ENCODE assay signal across 8 cellular contexts in the genomic region with DNA sequence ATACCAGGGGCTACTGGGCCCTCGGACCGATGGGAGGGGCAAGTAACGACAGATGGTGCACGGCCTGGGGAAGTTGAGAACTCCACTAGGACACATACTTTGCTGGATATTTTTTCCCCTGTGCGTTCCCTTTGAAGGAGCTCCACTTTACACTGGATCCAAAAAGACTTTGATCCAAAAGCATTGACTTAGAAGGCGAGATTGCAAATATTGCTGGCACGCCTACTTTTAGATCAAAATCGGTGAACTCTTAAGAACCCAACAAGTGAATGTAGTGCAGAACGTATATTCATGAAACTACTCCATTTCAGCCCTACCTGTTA. TPM values are rescaled to one million over a fixed set of nuclear protein-coding genes. Genes with fewer than 3 reads are reported as not detected.
A peak's percentile ranks its signal among the peaks of the same experiment; 100 is the strongest.
DNase-seq lines count a peak whose midpoint lies in the region; ATAC-seq, FAIRE-seq and TF ChIP-seq lines count a peak whose summit lies in the region.

No MANE protein-coding gene starts in this region.

- TF ChIP-seq POLR2A in GM12878 (IDR thresholded peaks at IDR 0.05; ENCODE audit: low read depth, low read length), result no peak

- no peaks in the 10 kb centered on the region for H3K27me3 ChIP-seq in GM12878 (replicated peaks in 1 of 2; ENCODE audit: control insufficient read depth in 2 of 2, insufficient read depth in 2 of 2, low read length in 1 of 2)
- H3K27me3 ChIP-seq in mononuclear cell (ENCODE audit: insufficient read depth, low read length), result no peaks in the 10 kb centered on the region

- H2AFZ ChIP-seq in GM12878 (ENCODE audit: control insufficient read depth, low read depth, low read length), result peak overlapping the region; percentile 73

- H4K20me1 ChIP-seq in GM12878 (ENCODE audit: control insufficient read depth, insufficient read depth), result no peaks in the 10 kb centered on the region

- CTCF ChIA-PET in GM12878 (lab: Yijun Ruan, JAX), result no interaction called here

- ATAC-seq in GM12878 (no peak), HG03135 (IDR thresholded peaks at IDR 0.05; ENCODE audit: unreplicated experiment) (no peak)

- peak overlapping the region; percentile 77 for H3K4me2 ChIP-seq in GM12878 (ENCODE audit: control insufficient read depth, insufficient read depth)

- BruUV-seq in GM12878 (replicated peaks; lab: Mats Ljungman, UMichigan), result no TSS peak

- H3K36me3 ChIP-seq in GM12878 (ENCODE audit: control insufficient read depth in 2 of 2, insufficient read depth in 2 of 2, low read length in 1 of 2), result no peaks in the 10 kb centered on the region

- in situ Hi-C loops in GM12878 (cut with MboI), result no loop called here

- H3K9me3 ChIP-seq in GM12878 (replicated peaks; ENCODE audit: control insufficient read depth, insufficient read depth, low read length) (peaks cover 4% of the 10 kb centered on the region; the same call in 2 of the 3 replicates), mononuclear cell (ENCODE audit: low read depth, low read length) (no peaks in the 10 kb centered on the region)

- 26% methylated on average over 9 of the region's 9 CpGs for WGBS in GM12878 (ENCODE audit: insufficient coverage, insufficient replicate concordance, low lambda C conversion rate, missing lambda C conversion rate)

- SMC1A ChIA-PET in GM12878 (lab: Charles Lee; ENCODE audit: uncharacterized antibody, unreplicated experiment), result no interaction called here

- no peak for TF ChIP-seq RAD21 in GM12878 (IDR thresholded peaks at IDR 0.05; ENCODE audit: insufficient read depth, low read depth, low read length)

- RAD21 ChIA-PET in GM12878 (lab: Charles Lee; ENCODE audit: unreplicated experiment), result no interaction called here

- FAIRE-seq in GM12878 (lab: Jason Lieb, UNC), result no peak

- no peak for DNase-seq in AG09309 (ENCODE audit: low read depth)
- no peak for DNase-seq in HFF-Myc (ENCODE audit: extremely low read depth, low read depth)
- DNase-seq in GM12878 (ENCODE audit: low read depth, low spot score), result no peak
- DNase-seq in mucosa of gallbladder (ENCODE audit: low spot score), result no peak
- no peak for DNase-seq in NCI-H446 treated with DMSO at 0.1 percent for 48 hours (lab: John Stamatoyannopoulos, UW)
- no peak for DNase-seq in T-helper 9 cell

- TF ChIP-seq EP300 in GM12878 (IDR thresholded peaks at IDR 0.05; ENCODE audit: borderline replicate concordance in 1 of 2, control insufficient read depth in 1 of 2, low read depth in 2 of 2, low read length in 2 of 2), result no peak

- H3K27ac ChIP-seq in GM12878 (ENCODE audit: control insufficient read depth, insufficient read depth), result peak overlapping the region; percentile 89; the same call in 1 of the 2 replicates

- peaks cover 25% of the 10 kb centered on the region for H3K79me2 ChIP-seq in GM12878 (ENCODE audit: control insufficient read depth, insufficient read depth, low read length)

- POLR2A ChIA-PET in GM12878 (lab: Charles Lee), result no interaction called here

- TF ChIP-seq CTCF in AG09309 (IDR thresholded peaks at IDR 0.05; ENCODE audit: control insufficient read depth, insufficient read depth, low read depth, low read length, missing control alignments) (no peak), HFF-Myc (IDR thresholded peaks at IDR 0.05; ENCODE audit: low read depth, low read length, missing control alignments) (no peak), GM12878 (IDR thresholded peaks at IDR 0.05 in 2 of 3, conservative IDR thresholded peaks at IDR 0.05 in 1 of 3; ENCODE audit: control insufficient read depth in 2 of 3, extremely low read depth in 1 of 3, insufficient read depth in 1 of 3, low read depth in 3 of 3, low read length in 3 of 3) (no peak)

- H3K4me3 ChIP-seq in AG09309 (ENCODE audit: control insufficient read depth, low read depth, low read length) (peak overlapping the region; percentile 98), HFF-Myc (replicated peaks; ENCODE audit: low read depth, low read length) (peak overlapping the region; percentile 81), GM12878 (peak overlapping the region; percentile 82), mononuclear cell (ENCODE audit: low read length) (peak overlapping the region; percentile 79)

- peak overlapping the region; percentile 95 for H3K9ac ChIP-seq in GM12878 (ENCODE audit: control insufficient read depth, insufficient read depth, low read length)

- H3K4me1 ChIP-seq in GM12878 (ENCODE audit: control insufficient read depth, insufficient read depth, low read length), result peaks cover 12% of the 10 kb centered on the region
- peaks cover 27% of the 10 kb centered on the region for H3K4me1 ChIP-seq in mononuclear cell (ENCODE audit: insufficient read depth, low read length)

- intact Hi-C loops in GM12878 (cut with micrococcal nuclease; ENCODE audit: unreplicated experiment), result loop anchor here (10.0 kb wide), 1 partner anchor 382 kb away; the partner anchor contains the start of gene SEM1

TF ChIP-seq in GM12878, 131 proteins besides CTCF, POLR2A, EP300 and RAD21 (continues in another document):
- TF ChIP-seq, protein P1, sequence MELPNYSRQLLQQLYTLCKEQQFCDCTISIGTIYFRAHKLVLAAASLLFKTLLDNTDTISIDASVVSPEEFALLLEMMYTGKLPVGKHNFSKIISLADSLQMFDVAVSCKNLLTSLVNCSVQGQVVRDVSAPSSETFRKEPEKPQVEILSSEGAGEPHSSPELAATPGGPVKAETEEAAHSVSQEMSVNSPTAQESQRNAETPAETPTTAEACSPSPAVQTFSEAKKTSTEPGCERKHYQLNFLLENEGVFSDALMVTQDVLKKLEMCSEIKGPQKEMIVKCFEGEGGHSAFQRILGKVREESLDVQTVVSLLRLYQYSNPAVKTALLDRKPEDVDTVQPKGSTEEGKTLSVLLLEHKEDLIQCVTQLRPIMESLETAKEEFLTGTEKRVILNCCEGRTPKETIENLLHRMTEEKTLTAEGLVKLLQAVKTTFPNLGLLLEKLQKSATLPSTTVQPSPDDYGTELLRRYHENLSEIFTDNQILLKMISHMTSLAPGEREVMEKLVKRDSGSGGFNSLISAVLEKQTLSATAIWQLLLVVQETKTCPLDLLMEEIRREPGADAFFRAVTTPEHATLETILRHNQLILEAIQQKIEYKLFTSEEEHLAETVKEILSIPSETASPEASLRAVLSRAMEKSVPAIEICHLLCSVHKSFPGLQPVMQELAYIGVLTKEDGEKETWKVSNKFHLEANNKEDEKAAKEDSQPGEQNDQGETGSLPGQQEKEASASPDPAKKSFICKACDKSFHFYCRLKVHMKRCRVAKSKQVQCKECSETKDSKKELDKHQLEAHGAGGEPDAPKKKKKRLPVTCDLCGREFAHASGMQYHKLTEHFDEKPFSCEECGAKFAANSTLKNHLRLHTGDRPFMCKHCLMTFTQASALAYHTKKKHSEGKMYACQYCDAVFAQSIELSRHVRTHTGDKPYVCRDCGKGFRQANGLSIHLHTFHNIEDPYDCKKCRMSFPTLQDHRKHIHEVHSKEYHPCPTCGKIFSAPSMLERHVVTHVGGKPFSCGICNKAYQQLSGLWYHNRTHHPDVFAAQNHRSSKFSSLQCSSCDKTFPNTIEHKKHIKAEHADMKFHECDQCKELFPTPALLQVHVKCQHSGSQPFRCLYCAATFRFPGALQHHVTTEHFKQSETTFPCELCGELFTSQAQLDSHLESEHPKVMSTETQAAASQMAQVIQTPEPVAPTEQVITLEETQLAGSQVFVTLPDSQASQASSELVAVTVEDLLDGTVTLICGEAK (IDR thresholded peaks at IDR 0.05; ENCODE audit: borderline replicate concordance), result peak; percentile 36; the same call in 1 of the 2 replicates
- no peak for TF ChIP-seq NR2C2 (IDR thresholded peaks at IDR 0.05; ENCODE audit: borderline replicate concordance, control insufficient read depth, insufficient read length, low read depth)
- peak; percentile 26; the same call in 1 of the 2 replicates for TF ChIP-seq MLLT1 (IDR thresholded peaks at IDR 0.05)
- no peak for TF ChIP-seq TCF3 (IDR thresholded peaks at IDR 0.05; ENCODE audit: borderline replicate concordance, insufficient read depth, low read depth, low read length)
- no peak for TF ChIP-seq SMC3 (IDR thresholded peaks at IDR 0.05; ENCODE audit: borderline replicate concordance, low read length)

RNA-seq across cellular contexts. Expression of gene SLC25A13, which starts 0.4 kb away (rescaled TPM):
- total RNA-seq in GM12878 (2013; cell fraction: nucleolus; rRNA removed), result 80.1 and 81.8 TPM in 2 replicates
- total RNA-seq in GM12878 (2014; rRNA removed) (18.6 and 19.1 TPM in 2 replicates), GM12878 (2014; rRNA removed; fragmentation: Illumina TruSeq; extraction: Trizol) (21.2 and 23.0 TPM in 2 replicates), GM12878 (2021) (22.2 and 24.0 TPM in 2 replicates), mononuclear cell (23.8 TPM), mucosa of gallbladder (35.2 TPM)
- polyA plus RNA-seq in GM12878 (2011; ENCODE audit: low read depth), result 9.3 TPM
- polyA plus RNA-seq in GM12878 (2011; rRNA removed) (24.3 and 30.1 TPM in 2 replicates), GM12878 (2014; fragmentation: Illumina TruSeq; extraction: Trizol) (18.0 and 24.9 TPM in 2 replicates), GM12878 (2014; fragmentation: Nextera tagmentation; extraction: Ambion mirVana) (1 to 10 TPM; 7.0 to 7.4 TPM), GM12878 (2014; rRNA removed) (15.6 and 16.3 TPM in 2 replicates), GM12878 (2016; fragmentation: Nextera tagmentation; extraction: Ambion mirVana) (10 to 100 TPM; 17.2 to 24.7 TPM)
- polyA plus RNA-seq in GM12878 (2011; cell fraction: cytosol; rRNA removed), result 12.0 and 12.7 TPM in 2 replicates
- 24.2 and 24.4 TPM in 2 replicates for polyA plus RNA-seq in GM12878 (2011; cell fraction: nucleus; rRNA removed)
- 9.6 and 9.9 TPM in 2 replicates for polyA plus RNA-seq in GM12878 (2012)
- 18.2 and 20.3 TPM in 2 replicates for polyA minus RNA-seq in GM12878 (2011; rRNA and poly(A)+ RNA removed)
- polyA minus RNA-seq in GM12878 (2011; cell fraction: cytosol; rRNA and poly(A)+ RNA removed), result 7.3 and 13.5 TPM in 2 replicates
- 15.5 and 28.2 TPM in 2 replicates for polyA minus RNA-seq in GM12878 (2011; cell fraction: nucleus; rRNA and poly(A)+ RNA removed)
